Comparison of ENCODE assay signal across 16 cellular contexts in genomic region chr2:236747925-236748324, GRCh38.
"Had no signal": no experiment of that assay in that cellular context is flagged by ENCODE, and none has a peak within 500 bp of the region (broad histone marks: within the 10 kb centered on the region; RNA-seq: fewer than 3 reads in every experiment).

No MANE protein-coding gene starts in this region.

- DNase-seq: activated CD4-positive, alpha-beta T cell treated with anti-CD3 and anti-CD28 coated beads for 1 hour; activated CD4-positive, alpha-beta T cell treated with anti-CD3 and anti-CD28 coated beads, Interleukin-2, amount 50 U/mL, for 48 hours; amniotic stem cell; effector CD8-positive, alpha-beta T cell; naive thymus-derived CD8-positive, alpha-beta T cell; stimulated activated CD4-positive, alpha-beta T cell treated with anti-CD3 and anti-CD28 coated beads, Interleukin-4, amount 100 ng/mL, for 24 hours; stomach; testis; WERI-Rb-1 had no signal

- H3K27ac ChIP-seq: testis, WERI-Rb-1 had no signal

- H3K4me3 Mint-ChIP-seq: activated naive CD8-positive, alpha-beta T cell; dendritic cell treated with granulocyte-macrophage colony-stimulating factor and Interleukin-4, amounts not matched to agents 40 ng/mL and 50 ng/mL, for 4 days; memory B cell; naive thymus-derived CD8-positive, alpha-beta T cell; stimulated activated effector memory CD8-positive, alpha-beta T cell treated with anti-CD3 and anti-CD28 coated beads, Interleukin-12 subunit alpha, Interleukin-12 subunit beta, amount 100 ng/mL, for 72 hours; T-helper 1 cell treated with Interleukin-12 subunit alpha and Interleukin-12 subunit beta and Interleukin-4 antibody, amounts not matched to agents 30 μg/mL and 1 μg/mL, for 36 hours had no signal

- H3K9me3 Mint-ChIP-seq: dendritic cell treated with granulocyte-macrophage colony-stimulating factor and Interleukin-4, amounts not matched to agents 40 ng/mL and 50 ng/mL, for 4 days; memory B cell; naive thymus-derived CD8-positive, alpha-beta T cell; stimulated activated effector memory CD8-positive, alpha-beta T cell treated with anti-CD3 and anti-CD28 coated beads, Interleukin-12 subunit alpha, Interleukin-12 subunit beta, amount 100 ng/mL, for 72 hours; T-helper 1 cell treated with Interleukin-12 subunit alpha and Interleukin-12 subunit beta and Interleukin-4 antibody, amounts not matched to agents 30 μg/mL and 1 μg/mL, for 36 hours had no signal

- H3K4me1 Mint-ChIP-seq: naive thymus-derived CD8-positive, alpha-beta T cell; stimulated activated effector memory CD8-positive, alpha-beta T cell treated with anti-CD3 and anti-CD28 coated beads, Interleukin-12 subunit alpha, Interleukin-12 subunit beta, amount 100 ng/mL, for 72 hours had no signal

- H3K27me3 Mint-ChIP-seq: activated naive CD8-positive, alpha-beta T cell had no signal

- H3K36me3 ChIP-seq: left lung, sigmoid colon, stomach, WERI-Rb-1 had no signal

- H3K27ac Mint-ChIP-seq: activated naive CD8-positive, alpha-beta T cell; dendritic cell treated with granulocyte-macrophage colony-stimulating factor and Interleukin-4, amounts not matched to agents 40 ng/mL and 50 ng/mL, for 4 days; memory B cell; naive thymus-derived CD8-positive, alpha-beta T cell; stimulated activated effector memory CD8-positive, alpha-beta T cell treated with anti-CD3 and anti-CD28 coated beads, Interleukin-12 subunit alpha, Interleukin-12 subunit beta, amount 100 ng/mL, for 72 hours; T-helper 1 cell treated with Interleukin-12 subunit alpha and Interleukin-12 subunit beta and Interleukin-4 antibody, amounts not matched to agents 30 μg/mL and 1 μg/mL, for 36 hours had no signal

- H3K27me3 ChIP-seq: left lung, sigmoid colon, stomach, testis had no signal

- H3K4me3 ChIP-seq: left lung, sigmoid colon, stomach, testis had no signal

- H3K9me3 ChIP-seq: left lung, sigmoid colon, stomach, testis had no signal

- H3K36me3 Mint-ChIP-seq: activated naive CD8-positive, alpha-beta T cell; memory B cell; naive thymus-derived CD8-positive, alpha-beta T cell; stimulated activated effector memory CD8-positive, alpha-beta T cell treated with anti-CD3 and anti-CD28 coated beads, Interleukin-12 subunit alpha, Interleukin-12 subunit beta, amount 100 ng/mL, for 72 hours had no signal

- ATAC-seq: naive thymus-derived CD8-positive, alpha-beta T cell; stimulated activated effector memory CD8-positive, alpha-beta T cell treated with anti-CD3 and anti-CD28 coated beads, Interleukin-12 subunit alpha, Interleukin-12 subunit beta, amount 100 ng/mL, for 72 hours had no signal
